8 cellular contexts compared by ENCODE assay signal in genomic region chr5:76641514-76642120, GRCh38. TPM values are rescaled to one million over a fixed set of nuclear protein-coding genes. Genes with fewer than 3 reads are reported as not detected.
DNase-seq lines count a peak whose midpoint lies in the region; ATAC-seq and TF ChIP-seq lines count a peak whose summit lies in the region.

No MANE protein-coding gene starts in this region.

- intact Hi-C loops in naive thymus-derived CD4-positive, alpha-beta T cell (cut with micrococcal nuclease): loop anchor here (1.0 to 5.0 kb wide), 8 partner anchors 40 to 567 kb away; partner anchors contain the start of gene IQGAP2 (in 2 of the 2)
- intact Hi-C loops in stomach (cut with DNase I; ENCODE audit: low total_unique reads): no loop called here

- WGBS in stomach, 5 donors: 9 to 38% (median 13%) methylated on average over 1 of the region's 1 CpG

- H3K27me3 Mint-ChIP-seq in activated CD8-positive, alpha-beta T cell treated with anti-CD3 and anti-CD28 coated beads, Interleukin-2, amount 10 ng/mL, durations not matched to agents 7 days and 5 days (ENCODE audit: low read depth): no peaks in the 10 kb centered on the region
- no peaks in the 10 kb centered on the region for H3K27me3 Mint-ChIP-seq in effector memory CD8-positive, alpha-beta T cell
- no peaks in the 10 kb centered on the region for H3K27me3 Mint-ChIP-seq in naive thymus-derived CD4-positive, alpha-beta T cell

- H3K36me3 Mint-ChIP-seq in activated CD8-positive, alpha-beta T cell treated with anti-CD3 and anti-CD28 coated beads, Interleukin-2, amount 10 ng/mL, durations not matched to agents 7 days and 5 days (ENCODE audit: low read depth): peaks cover 51% of the 10 kb centered on the region
- H3K36me3 Mint-ChIP-seq in effector memory CD8-positive, alpha-beta T cell (ENCODE audit: insufficient read depth): peaks cover 70% of the 10 kb centered on the region
- H3K36me3 Mint-ChIP-seq in naive thymus-derived CD4-positive, alpha-beta T cell: peaks cover 27 to 74% (median 49%) of the 10 kb centered on the region in 5 donors

- no peaks in the 10 kb centered on the region for H3K4me1 ChIP-seq in naive thymus-derived CD4-positive, alpha-beta T cell (ENCODE audit: control insufficient read depth in 2 of 2, insufficient read depth in 2 of 2, low read length in 2 of 2)
- H3K4me1 ChIP-seq in stomach: peaks cover 0 to 13% (median 3%) of the 10 kb centered on the region in 4 donors

- peaks cover 5 to 19% (median 16%) of the 10 kb centered on the region in 3 experiments for H3K36me3 ChIP-seq in naive thymus-derived CD4-positive, alpha-beta T cell (ENCODE audit: control insufficient read depth in 2 of 3, insufficient read depth in 3 of 3, low read length in 3 of 3)
- peaks cover 7 to 22% (median 11%) of the 10 kb centered on the region in 4 donors for H3K36me3 ChIP-seq in stomach

- TF ChIP-seq POLR2A in stomach (IDR thresholded peaks at IDR 0.05): no peak

- H3K4me3 ChIP-seq in naive thymus-derived CD4-positive, alpha-beta T cell (ENCODE audit: low read length): no peak overlapping the region
- no peak overlapping the region for H3K4me3 ChIP-seq in stomach

- H3K4me3 Mint-ChIP-seq in activated CD8-positive, alpha-beta T cell treated with anti-CD3 and anti-CD28 coated beads, Interleukin-2, amount 10 ng/mL, durations not matched to agents 7 days and 5 days: no peak overlapping the region
- H3K4me3 Mint-ChIP-seq in effector memory CD8-positive, alpha-beta T cell: no peak overlapping the region
- no peak overlapping the region for H3K4me3 Mint-ChIP-seq in naive thymus-derived CD4-positive, alpha-beta T cell

- no peak for TF ChIP-seq EP300 in stomach (IDR thresholded peaks at IDR 0.05)

- peak in 4 of 7 experiments; percentile 31 to 57 (median 50) for TF ChIP-seq CTCF in stomach (IDR thresholded peaks at IDR 0.05)

- peak; percentile 63 for ATAC-seq in activated CD8-positive, alpha-beta T cell treated with anti-CD3 and anti-CD28 coated beads, Interleukin-2, amount 10 ng/mL, durations not matched to agents 7 days and 5 days
- peak; percentile 69 for ATAC-seq in effector memory CD8-positive, alpha-beta T cell (replicated peaks)
- peak; percentile 78 for ATAC-seq in naive thymus-derived CD4-positive, alpha-beta T cell

- no peak overlapping the region for H3K27ac Mint-ChIP-seq in activated CD8-positive, alpha-beta T cell treated with anti-CD3 and anti-CD28 coated beads, Interleukin-2, amount 10 ng/mL, durations not matched to agents 7 days and 5 days
- peak overlapping the region in 1 of 2 donors; percentile 36 for H3K27ac Mint-ChIP-seq in effector memory CD8-positive, alpha-beta T cell
- H3K27ac Mint-ChIP-seq in naive thymus-derived CD4-positive, alpha-beta T cell: no peak overlapping the region

- CTCF ChIA-PET in activated CD8-positive, alpha-beta T cell treated with anti-CD3 and anti-CD28 coated beads, Interleukin-2, amount 10 ng/mL, durations not matched to agents 7 days and 5 days (lab: Charles Lee): interaction anchor here (0.7 to 2.6 kb wide), 10 partner anchors 11 to 133 kb away, joined by 3 to 16 read pairs (median 4); no protein-coding TSS in a partner anchor
- CTCF ChIA-PET in naive thymus-derived CD4-positive, alpha-beta T cell (lab: Charles Lee): interaction anchor here (0.9 kb wide), 1 partner anchor 10 kb away, joined by 3 read pairs; no protein-coding TSS in a partner anchor

- H3K9me3 ChIP-seq in naive thymus-derived CD4-positive, alpha-beta T cell (ENCODE audit: control insufficient read depth in 2 of 3, low read length in 3 of 3): no peaks in the 10 kb centered on the region
- no peaks in the 10 kb centered on the region for H3K9me3 ChIP-seq in stomach

- DNase-seq in activated gamma-delta T cell treated with Interleukin-2 at 50 U/mL for 16 hours (peak; percentile 62), activated gamma-delta T cell (lab: John Stamatoyannopoulos, UW) (no peak), NCI-H82 (lab: John Stamatoyannopoulos, UW) (peak; percentile 79), stomach (peak; percentile 67), GF-D8 (lab: John Stamatoyannopoulos, UW) (no peak)
- peak; percentile 77 for DNase-seq in activated CD8-positive, alpha-beta T cell treated with anti-CD3 and anti-CD28 coated beads, Interleukin-2, amount 10 ng/mL, durations not matched to agents 7 days and 5 days
- DNase-seq in effector memory CD8-positive, alpha-beta T cell: peak; percentile 59 to 73 (median 68)
- peak; percentile 13 to 71 (median 55) for DNase-seq in naive thymus-derived CD4-positive, alpha-beta T cell

- H3K4me1 Mint-ChIP-seq in activated CD8-positive, alpha-beta T cell treated with anti-CD3 and anti-CD28 coated beads, Interleukin-2, amount 10 ng/mL, durations not matched to agents 7 days and 5 days (ENCODE audit: low read depth): peaks cover 11% of the 10 kb centered on the region
- H3K4me1 Mint-ChIP-seq in effector memory CD8-positive, alpha-beta T cell (ENCODE audit: low read depth in 2 of 2): peaks cover 3 to 8% of the 10 kb centered on the region in 2 donors
- peaks cover 0 to 13% (median 0%) of the 10 kb centered on the region in 7 donors for H3K4me1 Mint-ChIP-seq in naive thymus-derived CD4-positive, alpha-beta T cell

- H3K27me3 ChIP-seq in naive thymus-derived CD4-positive, alpha-beta T cell (ENCODE audit: control insufficient read depth in 2 of 2, insufficient read depth in 2 of 2, low read length in 2 of 2): no peaks in the 10 kb centered on the region
- H3K27me3 ChIP-seq in stomach: no peaks in the 10 kb centered on the region

- POLR2A ChIA-PET in activated CD8-positive, alpha-beta T cell treated with anti-CD3 and anti-CD28 coated beads, Interleukin-2, amount 10 ng/mL, durations not matched to agents 7 days and 5 days (lab: Charles Lee): no interaction called here
- POLR2A ChIA-PET in naive thymus-derived CD4-positive, alpha-beta T cell (lab: Charles Lee): interaction anchor here (1.1 kb wide), 1 partner anchor 31 kb away, joined by 3 read pairs; no protein-coding TSS in a partner anchor

- no peaks in the 10 kb centered on the region for H3K9me3 Mint-ChIP-seq in activated CD8-positive, alpha-beta T cell treated with anti-CD3 and anti-CD28 coated beads, Interleukin-2, amount 10 ng/mL, durations not matched to agents 7 days and 5 days (ENCODE audit: insufficient read depth)
- no peaks in the 10 kb centered on the region for H3K9me3 Mint-ChIP-seq in effector memory CD8-positive, alpha-beta T cell
- peaks cover 0 to 3% (median 0%) of the 10 kb centered on the region in 11 donors for H3K9me3 Mint-ChIP-seq in naive thymus-derived CD4-positive, alpha-beta T cell

- H3K27ac ChIP-seq in naive thymus-derived CD4-positive, alpha-beta T cell (ENCODE audit: low read depth, low read length): no peak overlapping the region
- H3K27ac ChIP-seq in stomach: no peak overlapping the region

RNA-seq across cellular contexts. Expression of gene F2RL2, which starts 18.4 kb away (rescaled TPM):
- not detected for total RNA-seq in activated CD8-positive, alpha-beta T cell treated with anti-CD3 and anti-CD28 coated beads, Interleukin-2, amount 10 ng/mL, durations not matched to agents 7 days and 5 days
- total RNA-seq in naive thymus-derived CD4-positive, alpha-beta T cell: not detected
- under 1 TPM; 0.46 to 0.51 TPM for polyA plus RNA-seq in naive thymus-derived CD4-positive, alpha-beta T cell
- total RNA-seq in stomach: 1 to 10 TPM in 3 of 5 donors, under 1 TPM in 1, not detected in 1; 0.29 to 4.6 (median 3.3) TPM
- polyA plus RNA-seq in stomach: under 1 TPM; 0.45 to 0.81 (median 0.76) TPM

Comparison
In these comparisons a context has a peak if more than half of its experiments do, and no peak if none do; other contexts are left out.
1. DNase-seq: peak in activated gamma-delta T cell treated with Interleukin-2 at 50 U/mL for 16 hours (single experiment), NCI-H82 (single experiment), activated CD8-positive, alpha-beta T cell treated with anti-CD3 and anti-CD28 coated beads, Interleukin-2, amount 10 ng/mL, durations not matched to agents 7 days and 5 days (single experiment), effector memory CD8-positive, alpha-beta T cell (3 of 3), naive thymus-derived CD4-positive, alpha-beta T cell (9 of 9) and stomach (single experiment); none in activated gamma-delta T cell (single experiment) and GF-D8 (single experiment).
2. Peak in every context shown above with its lines, with median percentiles within 50 percentile points of each other: ATAC-seq.